In the genomic region with DNA sequence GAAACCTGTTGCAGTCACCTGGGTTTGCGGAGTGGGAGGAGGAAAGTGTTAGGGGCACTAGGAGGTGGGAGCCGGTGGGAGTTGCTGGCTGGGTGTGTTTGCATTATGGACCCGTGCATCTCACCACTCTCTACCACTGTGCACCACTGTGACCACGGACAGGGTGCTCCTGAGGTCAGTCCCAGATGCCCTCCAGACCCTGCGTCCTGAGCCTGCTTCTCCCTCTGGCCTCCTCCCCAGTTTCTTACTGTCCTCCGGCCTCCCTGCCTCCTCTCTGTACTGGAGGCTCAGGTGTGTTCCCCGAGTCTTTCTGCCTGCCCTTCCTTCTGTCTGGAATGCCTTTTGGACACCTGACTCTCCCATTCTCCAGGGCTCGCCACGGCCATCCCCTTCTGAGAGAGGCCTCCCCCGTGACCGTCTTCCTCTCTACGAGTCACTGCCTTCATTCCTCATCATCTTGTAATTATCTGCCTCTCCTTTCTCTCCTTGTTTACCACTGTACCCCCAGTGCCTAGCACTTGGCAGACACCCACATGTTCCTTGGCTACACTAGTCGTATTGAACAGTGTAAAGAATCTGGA, we compare ENCODE assay signal across 7 cellular contexts. TPM values are rescaled to one million over a fixed set of nuclear protein-coding genes. Genes with fewer than 3 reads are reported as not detected.
A peak's percentile ranks its signal among the peaks of the same experiment; 100 is the strongest.
DNase-seq lines count a peak whose midpoint lies in the region; ATAC-seq, FAIRE-seq and TF ChIP-seq lines count a peak whose summit lies in the region.
"Not testable (repeated sequence)": the region's sequence is repeated elsewhere in the genome, so short reads cannot be mapped to it uniquely, and the experiment has no call there.

No MANE protein-coding gene starts in this region.

- H3K79me2 ChIP-seq in HepG2 (ENCODE audit: insufficient read depth, low read length) = peaks cover 15% of the 10 kb centered on the region

- not testable (repeated sequence) for H3K4me3 ChIP-seq in adipocyte (ENCODE audit: low read length); HepG2 (replicated peaks in 1 of 3; ENCODE audit: insufficient read depth in 1 of 3, low read depth in 2 of 3, low read length in 3 of 3); pancreas

- not testable (repeated sequence) for TF ChIP-seq POLR2A in HepG2 (IDR thresholded peaks at IDR 0.05; ENCODE audit: insufficient read depth in 1 of 2, low read depth in 2 of 2, low read length in 2 of 2)

- FAIRE-seq in HepG2 (lab: Jason Lieb, UNC); pancreas (lab: Jason Lieb, UNC): not testable (repeated sequence)

- peak overlapping the region; percentile 75 for H3K27ac Mint-ChIP-seq in activated CD4-positive, alpha-beta T cell treated with anti-CD3 and anti-CD28 coated beads, Interleukin-2, amount 10 ng/mL, durations not matched to agents 24 days and 14 days

- TF ChIP-seq RAD21 in HepG2 (CRISPR knock-in tag; IDR thresholded peaks at IDR 0.05) = not testable (repeated sequence)

- not testable (repeated sequence) for H3K27me3 Mint-ChIP-seq in activated CD4-positive, alpha-beta T cell treated with anti-CD3 and anti-CD28 coated beads, Interleukin-2, amount 10 ng/mL, durations not matched to agents 24 days and 14 days

- not testable (repeated sequence) for H3K27me3 ChIP-seq in adipocyte (replicated peaks; ENCODE audit: control insufficient read depth, insufficient read depth, low read length); foreskin keratinocyte; HepG2 (ENCODE audit: control insufficient read depth in 1 of 2, insufficient read depth in 2 of 2, low read length in 2 of 2); pancreas

- not testable (repeated sequence) for H4K20me1 ChIP-seq in HepG2 (ENCODE audit: insufficient read depth, low read length)

- H3K4me1 ChIP-seq in adipocyte (ENCODE audit: control insufficient read depth, insufficient read depth, low read length); HepG2 (ENCODE audit: insufficient read depth, low read length); pancreas: not testable (repeated sequence)
- H3K4me1 ChIP-seq in foreskin keratinocyte = peaks cover 17% of the 10 kb centered on the region

- H2AFZ ChIP-seq in HepG2 (ENCODE audit: low read length) = not testable (repeated sequence)

- not testable (repeated sequence) for H3K4me3 Mint-ChIP-seq in activated CD4-positive, alpha-beta T cell treated with anti-CD3 and anti-CD28 coated beads, Interleukin-2, amount 10 ng/mL, durations not matched to agents 24 days and 14 days

- ATAC-seq in foreskin keratinocyte = peak; percentile 42
- peak; percentile 54 for ATAC-seq in HepG2
- peak in 3 of 4 donors; percentile 13 to 51 (median 15) for ATAC-seq in pancreas

- POLR2A ChIA-PET in HepG2 (lab: Yijun Ruan, JAX) = not testable (repeated sequence)

- BruUV-seq in HepG2 (replicated peaks; lab: Mats Ljungman, UMichigan) = not testable (repeated sequence)

- WGBS in HepG2 (ENCODE audit: low lambda C conversion rate) = 75% methylated on average over 13 of the region's 13 CpGs
- WGBS in pancreas, 2 donors = 74 to 78% methylated on average over 13 of the region's 13 CpGs

- H3K36me3 ChIP-seq in adipocyte (ENCODE audit: control insufficient read depth, insufficient read depth, low read length, severe bottlenecking) (peaks cover 15% of the 10 kb centered on the region), HepG2 (replicated peaks in 1 of 2; ENCODE audit: control insufficient read depth in 1 of 2, insufficient read depth in 2 of 2, low read length in 2 of 2) (peaks cover 4 to 33% of the 10 kb centered on the region in 2 experiments)
- H3K36me3 ChIP-seq in pancreas = not testable (repeated sequence)

- H3K9ac ChIP-seq in adipocyte (ENCODE audit: low read length) = peak overlapping the region; percentile 9
- H3K9ac ChIP-seq in HepG2 (ENCODE audit: insufficient read depth, low read depth, low read length) = not testable (repeated sequence)

- H3K27ac ChIP-seq in foreskin keratinocyte; HepG2 (ENCODE audit: extremely low read length, insufficient read depth, low read length); pancreas: not testable (repeated sequence)

- H3K9me3 ChIP-seq in adipocyte (ENCODE audit: control insufficient read depth, low read length); HepG2 (ENCODE audit: low read length); pancreas: not testable (repeated sequence)

- intact Hi-C loops in activated CD4-positive, alpha-beta T cell treated with anti-CD3 and anti-CD28 coated beads, Interleukin-2, amount 10 ng/mL, durations not matched to agents 24 days and 14 days (cut with micrococcal nuclease) = loop anchor here (1.0 kb wide), 1 partner anchor 71 kb away; no protein-coding TSS in a partner anchor
- intact Hi-C loops in HepG2 (cut with micrococcal nuclease; ENCODE audit: unreplicated experiment) = loop anchor here (1.0 kb wide), 1 partner anchor 71 kb away; no protein-coding TSS in a partner anchor
- intact Hi-C loops in pancreas (cut with DNase I) = loop anchor here in 2 of 3 donors (5.0 to 10.0 kb wide), 2 partner anchors 69 to 99 kb away; no protein-coding TSS in a partner anchor

- H3K36me3 Mint-ChIP-seq in activated CD4-positive, alpha-beta T cell treated with anti-CD3 and anti-CD28 coated beads, Interleukin-2, amount 10 ng/mL, durations not matched to agents 24 days and 14 days (ENCODE audit: low read depth) = peaks cover 24% of the 10 kb centered on the region

- DNase-seq in Caki2 (ENCODE audit: low read depth) = peak; percentile 35
- DNase-seq in M059J (ENCODE audit: low read depth) = peak; percentile 32
- peak; percentile 60 for DNase-seq in activated CD4-positive, alpha-beta T cell treated with anti-CD3 and anti-CD28 coated beads, Interleukin-2, amount 10 ng/mL, durations not matched to agents 24 days and 14 days
- DNase-seq in adipocyte (ENCODE audit: low read depth); foreskin keratinocyte; HepG2 (ENCODE audit: low spot score): not testable (repeated sequence)
- peak in 2 of 6 donors; percentile 26 for DNase-seq in pancreas

- not testable (repeated sequence) for TF ChIP-seq EP300 in HepG2 (IDR thresholded peaks at IDR 0.05; ENCODE audit: low read depth in 2 of 2, low read length in 2 of 2); HepG2 (CRISPR knock-in tag; IDR thresholded peaks at IDR 0.05; ENCODE audit: borderline replicate concordance)

- not testable (repeated sequence) for TF ChIP-seq CTCF in foreskin keratinocyte (conservative IDR thresholded peaks at IDR 0.05); HepG2 (CRISPR knock-in tag; IDR thresholded peaks at IDR 0.05); pancreas (IDR thresholded peaks at IDR 0.05)

- CTCF ChIA-PET in HepG2 (lab: Yijun Ruan, JAX; ENCODE audit: low intra/inter-chr PET ratio, low total read pairs) = interaction anchor here (1.1 to 1.9 kb wide), 3 partner anchors 97 to 101 kb away, joined by 3 to 48 read pairs (median 4); no protein-coding TSS in a partner anchor

- in situ Hi-C loops in Caki2 (cut with HindIII; ENCODE audit: low pct_unique_long_range_greater_than_20kb, low sequenced_read_pairs); HepG2 (cut with HindIII; ENCODE audit: extremely low pct_ligation_motif_present, low pct_unique_long_range_greater_than_20kb): not testable (repeated sequence)

- H3K4me1 Mint-ChIP-seq in activated CD4-positive, alpha-beta T cell treated with anti-CD3 and anti-CD28 coated beads, Interleukin-2, amount 10 ng/mL, durations not matched to agents 24 days and 14 days = peaks cover 26% of the 10 kb centered on the region

- H3K9me3 Mint-ChIP-seq in activated CD4-positive, alpha-beta T cell treated with anti-CD3 and anti-CD28 coated beads, Interleukin-2, amount 10 ng/mL, durations not matched to agents 24 days and 14 days = not testable (repeated sequence)

- H3K4me2 ChIP-seq in HepG2 (ENCODE audit: low read depth, low read length) = not testable (repeated sequence)

RNA-seq across cellular contexts. Expression of a gene that starts 14.6 kb away (rescaled TPM):
- 45.4 and 48.0 TPM in 2 replicates for total RNA-seq in Caki2 (2014; rRNA removed; shearing (Covaris generic); ENCODE audit: low replicate concordance)
- total RNA-seq in M059J (2014; rRNA removed; shearing (Covaris generic)) = 51.1 and 89.0 TPM in 2 replicates
- 32.8 and 38.7 TPM in 2 replicates for total RNA-seq in activated CD4-positive, alpha-beta T cell treated with anti-CD3 and anti-CD28 coated beads, Interleukin-2, amount 10 ng/mL, durations not matched to agents 24 days and 14 days
- total RNA-seq in foreskin keratinocyte = 28.9 and 29.6 TPM in 2 replicates
- 37.7 and 38.3 TPM in 2 replicates for polyA plus RNA-seq in foreskin keratinocyte
- 48.7 and 56.5 TPM in 2 replicates for total RNA-seq in HepG2 (2016; rRNA removed; fragmentation: Illumina TruSeq; extraction: Trizol)
- 67.0 and 75.9 TPM in 2 replicates for total RNA-seq in HepG2 (2016; cell fraction: cytosol; rRNA removed; fragmentation: Illumina TruSeq; extraction: Trizol; ENCODE audit: low read depth)
- total RNA-seq in HepG2 (2016; cell fraction: insoluble cytoplasmic fraction; rRNA removed; fragmentation: Illumina TruSeq; extraction: Trizol) = 51.5 and 57.1 TPM in 2 replicates
- total RNA-seq in HepG2 (2016; cell fraction: membrane; rRNA removed; fragmentation: Illumina TruSeq; extraction: Trizol) = 81.3 and 87.0 TPM in 2 replicates
- 28.0 and 34.4 TPM in 2 replicates for total RNA-seq in HepG2 (2016; cell fraction: nucleus; rRNA removed; fragmentation: Illumina TruSeq; extraction: Trizol)
- polyA plus RNA-seq in HepG2 (2011; rRNA removed) = 41.2 and 43.7 TPM in 2 replicates
- 42.6 and 51.2 TPM in 2 replicates for polyA plus RNA-seq in HepG2 (2011; cell fraction: cytosol; rRNA removed)
- polyA plus RNA-seq in HepG2 (2011; cell fraction: nucleus; rRNA removed) = 23.2 and 26.4 TPM in 2 replicates
- polyA plus RNA-seq in HepG2 (2012) = 67.7 and 68.8 TPM in 2 replicates
- 61.9 and 62.5 TPM in 2 replicates for polyA plus RNA-seq in HepG2 (2016; cell fraction: cytosol; fragmentation: Illumina TruSeq; extraction: Trizol; ENCODE audit: low read depth)
- 64.0 and 66.9 TPM in 2 replicates for polyA plus RNA-seq in HepG2 (2016; cell fraction: insoluble cytoplasmic fraction; fragmentation: Illumina TruSeq; extraction: Trizol; ENCODE audit: low read depth)
- polyA plus RNA-seq in HepG2 (2016; cell fraction: membrane; fragmentation: Illumina TruSeq; extraction: Trizol; ENCODE audit: low read depth) = 79.0 and 84.0 TPM in 2 replicates
- polyA plus RNA-seq in HepG2 (2016; cell fraction: nucleus; fragmentation: Illumina TruSeq; extraction: Trizol; ENCODE audit: insufficient read depth, low read depth) = 40.6 and 45.1 TPM in 2 replicates
- polyA minus RNA-seq in HepG2 (2011; rRNA and poly(A)+ RNA removed; ENCODE audit: low replicate concordance) = 27.8 and 49.9 TPM in 2 replicates
- polyA minus RNA-seq in HepG2 (2011; cell fraction: cytosol; rRNA and poly(A)+ RNA removed) = 31.9 and 34.4 TPM in 2 replicates
- 43.3 and 57.2 TPM in 2 replicates for polyA minus RNA-seq in HepG2 (2011; cell fraction: nucleus; rRNA and poly(A)+ RNA removed)
- total RNA-seq in pancreas = 10 to 100 TPM; 23.2 to 35.0 (median 29.7) TPM
- 10 to 100 TPM; 29.7 to 32.1 TPM for polyA plus RNA-seq in pancreas
